ENCODE assay signal across 33 cellular contexts in genomic region chr6:94163877-94164276, GRCh38.
"Had no signal": no experiment of that assay in that cellular context is flagged by ENCODE, and none has a peak within 500 bp of the region (broad histone marks: within the 10 kb centered on the region; RNA-seq: fewer than 3 reads in every experiment).

No MANE protein-coding gene starts in this region.

- H3K36me3 ChIP-seq: adrenal gland, ascending aorta, brain microvascular endothelial cell, breast epithelium, cardiac muscle cell had no signal

- DNase-seq: activated effector memory CD4-positive, alpha-beta T cell treated with anti-CD3 and anti-CD28 coated beads, Interleukin-2, amount 50 U/mL, for 16 hours; activated effector memory CD4-positive, alpha-beta T cell treated with Interleukin-2 at 50 U/mL for 16 hours; activated gamma-delta T cell; activated gamma-delta T cell treated with Interleukin-2 at 50 U/mL for 16 hours; activated naive CD4-positive, alpha-beta T cell; activated naive CD4-positive, alpha-beta T cell treated with anti-CD3 and anti-CD28 coated beads for 36 hours; activated naive CD4-positive, alpha-beta T cell treated with anti-CD3 and anti-CD28 coated beads, Interleukin-2, amount 10 ng/mL, durations not matched to agents 7 days and 5 days; activated naive CD4-positive, alpha-beta T cell treated with anti-CD3 and anti-CD28 coated beads, Interleukin-2, amount 50 U/mL, for 16 hours; activated naive CD4-positive, alpha-beta T cell treated with Interleukin-2 at 50 U/mL for 16 hours; activated naive CD8-positive, alpha-beta T cell treated with anti-CD3 and anti-CD28 coated beads for 36 hours; activated naive CD8-positive, alpha-beta T cell treated with anti-CD3 and anti-CD28 coated beads, Interleukin-2, amount 10 ng/mL, durations not matched to agents 7 days and 5 days; activated naive CD8-positive, alpha-beta T cell treated with anti-CD3 and anti-CD28 coated beads, Interleukin-2, amount 50 U/mL, for 24 hours; activated T-cell treated with anti-CD3 and anti-CD28 coated beads, Interleukin-2, amount 50 U/mL, for 1 hour; activated T-cell treated with anti-CD3 and anti-CD28 coated beads, Interleukin-2, amount 50 U/mL, for 24 hours; activated T-cell treated with anti-CD3 and anti-CD28 coated beads, Interleukin-2, amount 50 U/mL, for 4 hours; activated T-cell treated with anti-CD3 and anti-CD28 coated beads, Interleukin-2, amount 50 U/mL, for 48 hours; activated T-cell treated with anti-CD3 and anti-CD28 coated beads, Interleukin-2, amount 50 U/mL, for 72 hours; adrenal gland; amniotic stem cell; amygdala; aorta; body of pancreas; brain microvascular endothelial cell; caudate nucleus; central memory CD4-positive, alpha-beta T cell; cerebellar nuclear complex had no signal

- FAIRE-seq: astrocyte, bronchial epithelial cell had no signal

- H3K27ac ChIP-seq: adrenal gland, ascending aorta, body of pancreas, brain microvascular endothelial cell, breast epithelium, cardiac muscle cell had no signal

- H3K4me3 ChIP-seq: adrenal gland, ascending aorta, body of pancreas, breast epithelium, cardiac muscle cell had no signal

- H3K9me3 ChIP-seq: adrenal gland, ascending aorta, body of pancreas had no signal

- H3K4me1 ChIP-seq: adrenal gland, ascending aorta, body of pancreas, breast epithelium had no signal

- ATAC-seq: activated naive CD4-positive, alpha-beta T cell treated with anti-CD3 and anti-CD28 coated beads, Interleukin-2, amount 50 U/mL, for 72 hours; activated naive CD8-positive, alpha-beta T cell treated with anti-CD3 and anti-CD28 coated beads, Interleukin-2, amount 50 U/mL, for 24 hours; activated T-cell treated with anti-CD3 and anti-CD28 coated beads, Interleukin-2, amount 50 U/mL, for 4 hours; activated T-cell treated with anti-CD3 and anti-CD28 coated beads, Interleukin-2, amount 50 U/mL, for 72 hours; activated T-helper 17 cell treated with anti-CD3 and anti-CD28 coated beads, Interleukin-2, amount 50 U/mL, for 72 hours; body of pancreas had no signal

- H3K27me3 ChIP-seq: adrenal gland, ascending aorta, body of pancreas, brain microvascular endothelial cell, breast epithelium, cardiac muscle cell had no signal
